Comparison of ENCODE assay signal across 12 cellular contexts in the genomic region with DNA sequence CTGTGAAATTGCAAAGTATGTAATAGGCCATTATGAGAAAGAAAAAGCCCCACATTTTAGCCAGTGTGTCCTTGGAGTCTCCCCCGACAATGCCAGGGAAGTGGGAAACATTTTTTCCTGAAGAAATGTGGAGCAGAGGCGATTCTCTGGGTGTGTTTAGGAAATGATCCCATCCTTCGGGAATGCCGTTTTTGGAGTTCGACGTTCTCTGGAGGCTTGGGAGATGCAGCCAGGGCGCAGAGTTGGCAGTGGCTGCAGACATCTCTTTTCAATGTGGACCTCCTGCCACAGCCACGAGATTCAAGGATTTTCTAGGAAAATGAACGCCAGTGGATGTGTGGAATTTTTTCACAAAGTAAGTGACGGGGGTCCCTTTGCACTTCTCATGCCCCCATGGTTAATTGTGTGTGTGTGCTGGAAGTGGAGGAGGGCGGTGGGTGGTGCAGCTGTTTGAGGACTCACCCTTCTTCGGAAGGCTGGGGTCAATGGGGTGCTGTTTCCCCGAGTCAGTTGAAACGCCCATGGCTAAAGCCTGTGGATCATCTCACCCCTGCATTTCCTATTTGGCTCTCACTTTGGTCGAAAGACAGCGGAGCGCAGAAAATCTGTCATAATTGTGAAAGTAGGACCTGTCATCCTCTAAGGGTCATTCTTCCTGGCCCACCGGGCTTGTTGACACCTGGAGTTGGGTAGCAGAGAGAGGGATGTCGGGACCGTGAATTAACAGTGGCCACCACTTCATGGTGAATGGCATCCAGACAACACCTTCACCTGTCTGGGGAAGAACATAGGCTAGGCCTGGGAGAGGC.
DNase-seq lines count a peak whose midpoint lies in the region; TF ChIP-seq lines count a peak whose summit lies in the region.
"Had no signal": no experiment of that assay in that cellular context is flagged by ENCODE, and none has a peak within 500 bp of the region (broad histone marks: within the 10 kb centered on the region; RNA-seq: fewer than 3 reads in every experiment).

No MANE protein-coding gene starts in this region.

- H3K27ac ChIP-seq in A673 (ENCODE audit: low read depth, low read length, poor library complexity, severe bottlenecking) (no peak overlapping the region), brain microvascular endothelial cell (no peak overlapping the region)
- H3K27ac ChIP-seq: hepatocyte, parathyroid adenoma had no signal

- no peak overlapping the region for H3K4me3 ChIP-seq in A673 (ENCODE audit: low read depth, low read length, poor library complexity, severe bottlenecking)
- H3K4me3 ChIP-seq in brain microvascular endothelial cell (ENCODE audit: low read depth, low read length), result no peak overlapping the region
- H3K4me3 ChIP-seq: hepatocyte had no signal

- no peaks in the 10 kb centered on the region for H3K4me1 ChIP-seq in A673 (ENCODE audit: insufficient read depth, low read length, poor library complexity, severe bottlenecking)
- H3K4me1 ChIP-seq: parathyroid adenoma had no signal

- H3K36me3 Mint-ChIP-seq in dendritic cell treated with granulocyte-macrophage colony-stimulating factor and Interleukin-4, amounts not matched to agents 40 ng/mL and 50 ng/mL, for 4 days (ENCODE audit: low read depth), result peaks cover 28% of the 10 kb centered on the region

- DNase-seq in AG08395 (ENCODE audit: low spot score) (peak; percentile 76), HCEC 1CT (peak; percentile 50), lung microvascular endothelial cell (ENCODE audit: low read depth in 2 of 2) (peak; percentile 46 to 84), A673 (ENCODE audit: low spot score) (no peak), GM19240 (ENCODE audit: insufficient read length, low spot score) (no peak), iPS-NIHi11 (ENCODE audit: low spot score) (no peak), brain microvascular endothelial cell (no peak)
- DNase-seq: C1 segment of cervical spinal cord, NCI-H2227 treated with DMSO at 0.1 percent for 48 hours had no signal

- no peaks in the 10 kb centered on the region for H3K9me3 ChIP-seq in A673 (ENCODE audit: low read depth, low read length, poor library complexity, severe bottlenecking)

- CTCF ChIA-PET in A673 (lab: Charles Lee), result no interaction called here

- intact Hi-C loops in dendritic cell treated with granulocyte-macrophage colony-stimulating factor and Interleukin-4, amounts not matched to agents 40 ng/mL and 50 ng/mL, for 4 days (cut with micrococcal nuclease), result loop anchor here (2.0 kb wide), 1 partner anchor 13 kb away; no protein-coding TSS in a partner anchor
- intact Hi-C loops in A673 (cut with micrococcal nuclease; ENCODE audit: unreplicated experiment), result no loop called here

- H3K36me3 ChIP-seq in A673 (ENCODE audit: insufficient read depth, low read length, poor library complexity, severe bottlenecking), result no peaks in the 10 kb centered on the region
- no peaks in the 10 kb centered on the region for H3K36me3 ChIP-seq in brain microvascular endothelial cell (replicated peaks)

- H3K27me3 ChIP-seq in A673 (replicated peaks; ENCODE audit: insufficient read depth, low read depth, low read length, poor library complexity), result no peaks in the 10 kb centered on the region
- H3K27me3 ChIP-seq in brain microvascular endothelial cell (replicated peaks), result no peaks in the 10 kb centered on the region
- H3K27me3 ChIP-seq: hepatocyte had no signal

- no TSS peak for BruUV-seq in A673 (replicated peaks; lab: Mats Ljungman, UMichigan)

- H3K4me3 Mint-ChIP-seq in dendritic cell treated with granulocyte-macrophage colony-stimulating factor and Interleukin-4, amounts not matched to agents 40 ng/mL and 50 ng/mL, for 4 days, result no peak overlapping the region

- peaks cover 81% of the 10 kb centered on the region for H3K4me1 Mint-ChIP-seq in dendritic cell treated with granulocyte-macrophage colony-stimulating factor and Interleukin-4, amounts not matched to agents 40 ng/mL and 50 ng/mL, for 4 days (ENCODE audit: low read depth)

- TF ChIP-seq CTCF in A673 (conservative IDR thresholded peaks at IDR 0.05; ENCODE audit: low read depth, low read length) (no peak), brain microvascular endothelial cell (IDR thresholded peaks at IDR 0.05; ENCODE audit: low read depth, low read length, missing control alignments) (no peak)

- in situ Hi-C loops in brain microvascular endothelial cell (cut with HindIII; ENCODE audit: low pct_ligation_motif_present, low sequenced_read_pairs), result no loop called here

- H3K27ac Mint-ChIP-seq in dendritic cell treated with granulocyte-macrophage colony-stimulating factor and Interleukin-4, amounts not matched to agents 40 ng/mL and 50 ng/mL, for 4 days, result peak overlapping the region; percentile 26

- no peaks in the 10 kb centered on the region for H3K9me3 Mint-ChIP-seq in dendritic cell treated with granulocyte-macrophage colony-stimulating factor and Interleukin-4, amounts not matched to agents 40 ng/mL and 50 ng/mL, for 4 days

- no peaks in the 10 kb centered on the region for H3K27me3 Mint-ChIP-seq in dendritic cell treated with granulocyte-macrophage colony-stimulating factor and Interleukin-4, amounts not matched to agents 40 ng/mL and 50 ng/mL, for 4 days

- POLR2A ChIA-PET in A673 (lab: Charles Lee; ENCODE audit: low non-redundant PET), result no interaction called here

Comparison
In these comparisons a context has a peak if more than half of its experiments do, and no peak if none do; other contexts are left out.
1. DNase-seq: peak in AG08395 (single experiment), HCEC 1CT (single experiment) and lung microvascular endothelial cell (2 of 2); none in A673 (single experiment), GM19240 (single experiment), iPS-NIHi11 (single experiment) and brain microvascular endothelial cell (single experiment).